Comparison of ENCODE assay signal across 20 cellular contexts in the genomic region with DNA sequence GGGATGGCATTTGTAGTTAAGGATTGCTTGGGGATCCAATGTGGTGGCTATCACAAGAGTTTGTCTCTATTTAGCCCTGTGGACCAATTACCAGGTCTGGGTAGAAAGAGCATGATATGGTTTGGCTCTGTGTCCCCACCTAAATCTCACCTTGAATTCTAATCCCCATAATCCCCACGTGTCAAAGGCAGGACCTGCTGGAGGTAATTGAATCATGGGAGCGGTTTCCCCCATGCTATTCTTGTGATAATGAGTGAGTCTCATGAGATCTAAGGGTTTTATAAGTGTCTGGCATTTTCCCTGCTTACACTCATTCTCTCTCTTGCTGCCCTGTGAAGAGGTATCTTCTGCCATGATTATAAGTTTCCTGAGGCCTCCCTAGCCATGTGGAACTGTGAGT.
DNase-seq lines count a peak whose midpoint lies in the region; ATAC-seq and TF ChIP-seq lines count a peak whose summit lies in the region.
"Had no signal": no experiment of that assay in that cellular context is flagged by ENCODE, and none has a peak within 500 bp of the region (broad histone marks: within the 10 kb centered on the region; RNA-seq: fewer than 3 reads in every experiment).

No MANE protein-coding gene starts in this region.

- H3K9me3 Mint-ChIP-seq in WTC11, result peaks cover 15% of the 10 kb centered on the region

- H3K4me1 ChIP-seq in mesendoderm (ENCODE audit: control insufficient read depth, low read depth, low read length), result peaks cover 6% of the 10 kb centered on the region
- H3K4me1 ChIP-seq: A549, HAP-1 had no signal

- H3K36me3 ChIP-seq in mesendoderm (ENCODE audit: control insufficient read depth, insufficient read depth, low read length), result no peaks in the 10 kb centered on the region
- H3K36me3 ChIP-seq: HAP-1 had no signal

- no peaks in the 10 kb centered on the region for H3K79me1 ChIP-seq in mesendoderm (ENCODE audit: low read length)

- CTCF ChIA-PET in WTC11 (lab: Charles Lee), result no interaction called here

- H3K27ac Mint-ChIP-seq in WTC11, result peak overlapping the region; percentile 55
- H3K27ac Mint-ChIP-seq: CD4-positive, alpha-beta T cell; IgD-negative memory B cell had no signal

- H3K27me3 ChIP-seq in mesendoderm (ENCODE audit: insufficient read depth, low read length, poor library complexity), result no peaks in the 10 kb centered on the region

- TF ChIP-seq CTCF in WTC11 (IDR thresholded peaks at IDR 0.05), result no peak

- H2BK120ac ChIP-seq in mesendoderm (ENCODE audit: low read depth, low read length), result no peak overlapping the region

- no peak overlapping the region for H2BK5ac ChIP-seq in mesendoderm (ENCODE audit: low read length)

- POLR2A ChIA-PET in WTC11 (lab: Charles Lee), result no interaction called here

- peak overlapping the region; percentile 16; the same call in 1 of the 2 replicates for H3K4me3 Mint-ChIP-seq in WTC11
- H3K4me3 Mint-ChIP-seq: CD4-positive, alpha-beta T cell had no signal

- H3K23ac ChIP-seq in mesendoderm (ENCODE audit: low read length), result no peak overlapping the region

- H3K79me2 ChIP-seq in mesendoderm (ENCODE audit: control insufficient read depth, insufficient read depth, low read length), result no peaks in the 10 kb centered on the region

- H3K4me2 ChIP-seq in mesendoderm (ENCODE audit: low read length), result no peak overlapping the region
- H3K4me2 ChIP-seq: A549 had no signal

- H2AK5ac ChIP-seq in mesendoderm (ENCODE audit: low read length), result no peak overlapping the region

- no peak overlapping the region for H3K4ac ChIP-seq in mesendoderm (ENCODE audit: low read depth, low read length)

- H3K27me3 Mint-ChIP-seq in WTC11 (ENCODE audit: low read depth), result peaks cover 8% of the 10 kb centered on the region
- H3K27me3 Mint-ChIP-seq: IgD-negative memory B cell had no signal

- no peak overlapping the region for H4K5ac ChIP-seq in mesendoderm (ENCODE audit: low read length)

- no peak overlapping the region for H3K18ac ChIP-seq in mesendoderm (ENCODE audit: low read length)

- ATAC-seq in WTC11, result peak; percentile 28
- ATAC-seq: A549, HepG2 had no signal

- no CpG with 5 or more reads among the region's 2 CpGs for WGBS in mesendoderm (ENCODE audit: extremely low coverage, insufficient coverage, low lambda C conversion rate)

- H3K56ac ChIP-seq in mesendoderm (ENCODE audit: low read length), result no peak overlapping the region

- no peak overlapping the region for H3K4me3 ChIP-seq in mesendoderm (ENCODE audit: low read length)
- H3K4me3 ChIP-seq: A549, HAP-1 had no signal

- H3K36me3 Mint-ChIP-seq in WTC11, result peaks cover 13% of the 10 kb centered on the region
- H3K36me3 Mint-ChIP-seq: IgD-negative memory B cell had no signal

- H3K27ac ChIP-seq in mesendoderm (ENCODE audit: low read depth, low read length), result no peak overlapping the region
- H3K27ac ChIP-seq: 22Rv1, A549, C4-2B, HL-60 had no signal

- H2BK15ac ChIP-seq in mesendoderm (replicated peaks; ENCODE audit: low read depth), result no peak overlapping the region

- peaks cover 47% of the 10 kb centered on the region for H3K4me1 Mint-ChIP-seq in WTC11
- H3K4me1 Mint-ChIP-seq: IgD-negative memory B cell had no signal

- peak; percentile 45 for DNase-seq in NCI-H82 (lab: John Stamatoyannopoulos, UW)
- DNase-seq in NCI-H82 treated with DMSO at 0.1 percent for 48 hours (lab: John Stamatoyannopoulos, UW; ENCODE audit: unreplicated experiment), result no peak
- DNase-seq in WTC11 (ENCODE audit: low spot score), result no peak
- peak; percentile 73 for DNase-seq in mesendoderm
- DNase-seq in activated naive CD4-positive, alpha-beta T cell treated with Interleukin-2 at 50 U/mL for 16 hours, result no peak
- no peak for DNase-seq in DMS153 (lab: John Stamatoyannopoulos, UW)
- DNase-seq in kidney tubule cell (ENCODE audit: low spot score), result no peak
- DNase-seq: AML-193; CD4-positive, alpha-beta T cell; DMS79 treated with DMSO at 0.1 percent for 48 hours; GF-D8; GOT3; KBM-7 had no signal

- H4K8ac ChIP-seq in mesendoderm (ENCODE audit: low read depth, low read length), result no peak overlapping the region

- H3K9ac ChIP-seq in mesendoderm (ENCODE audit: low read length), result no peak overlapping the region

TF ChIP-seq in WTC11, 78 proteins besides CTCF, POLR2A, EP300 and RAD21:
- TF ChIP-seq, protein P1, sequence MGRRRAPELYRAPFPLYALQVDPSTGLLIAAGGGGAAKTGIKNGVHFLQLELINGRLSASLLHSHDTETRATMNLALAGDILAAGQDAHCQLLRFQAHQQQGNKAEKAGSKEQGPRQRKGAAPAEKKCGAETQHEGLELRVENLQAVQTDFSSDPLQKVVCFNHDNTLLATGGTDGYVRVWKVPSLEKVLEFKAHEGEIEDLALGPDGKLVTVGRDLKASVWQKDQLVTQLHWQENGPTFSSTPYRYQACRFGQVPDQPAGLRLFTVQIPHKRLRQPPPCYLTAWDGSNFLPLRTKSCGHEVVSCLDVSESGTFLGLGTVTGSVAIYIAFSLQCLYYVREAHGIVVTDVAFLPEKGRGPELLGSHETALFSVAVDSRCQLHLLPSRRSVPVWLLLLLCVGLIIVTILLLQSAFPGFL (CRISPR knock-in tag; IDR thresholded peaks at IDR 0.05; ENCODE audit: borderline replicate concordance), result no peak
- TF ChIP-seq NFATC4 (CRISPR knock-in tag; IDR thresholded peaks at IDR 0.05) (no peak), TEAD1 (CRISPR knock-in tag; IDR thresholded peaks at IDR 0.05) (no peak), MYBL2 (CRISPR knock-in tag; IDR thresholded peaks at IDR 0.05) (no peak), RORB (CRISPR knock-in tag; IDR thresholded peaks at IDR 0.05) (no peak), NR2C2 (CRISPR knock-in tag; IDR thresholded peaks at IDR 0.05) (no peak)
- TF ChIP-seq, protein P2, sequence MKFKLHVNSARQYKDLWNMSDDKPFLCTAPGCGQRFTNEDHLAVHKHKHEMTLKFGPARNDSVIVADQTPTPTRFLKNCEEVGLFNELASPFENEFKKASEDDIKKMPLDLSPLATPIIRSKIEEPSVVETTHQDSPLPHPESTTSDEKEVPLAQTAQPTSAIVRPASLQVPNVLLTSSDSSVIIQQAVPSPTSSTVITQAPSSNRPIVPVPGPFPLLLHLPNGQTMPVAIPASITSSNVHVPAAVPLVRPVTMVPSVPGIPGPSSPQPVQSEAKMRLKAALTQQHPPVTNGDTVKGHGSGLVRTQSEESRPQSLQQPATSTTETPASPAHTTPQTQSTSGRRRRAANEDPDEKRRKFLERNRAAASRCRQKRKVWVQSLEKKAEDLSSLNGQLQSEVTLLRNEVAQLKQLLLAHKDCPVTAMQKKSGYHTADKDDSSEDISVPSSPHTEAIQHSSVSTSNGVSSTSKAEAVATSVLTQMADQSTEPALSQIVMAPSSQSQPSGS (CRISPR knock-in tag; IDR thresholded peaks at IDR 0.05; ENCODE audit: borderline replicate concordance, low read depth), result no peak
- TF ChIP-seq, protein P3, sequence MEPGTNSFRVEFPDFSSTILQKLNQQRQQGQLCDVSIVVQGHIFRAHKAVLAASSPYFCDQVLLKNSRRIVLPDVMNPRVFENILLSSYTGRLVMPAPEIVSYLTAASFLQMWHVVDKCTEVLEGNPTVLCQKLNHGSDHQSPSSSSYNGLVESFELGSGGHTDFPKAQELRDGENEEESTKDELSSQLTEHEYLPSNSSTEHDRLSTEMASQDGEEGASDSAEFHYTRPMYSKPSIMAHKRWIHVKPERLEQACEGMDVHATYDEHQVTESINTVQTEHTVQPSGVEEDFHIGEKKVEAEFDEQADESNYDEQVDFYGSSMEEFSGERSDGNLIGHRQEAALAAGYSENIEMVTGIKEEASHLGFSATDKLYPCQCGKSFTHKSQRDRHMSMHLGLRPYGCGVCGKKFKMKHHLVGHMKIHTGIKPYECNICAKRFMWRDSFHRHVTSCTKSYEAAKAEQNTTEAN (CRISPR knock-in tag; IDR thresholded peaks at IDR 0.05), result no peak
TF ChIP-seq in WTC11: peak in this region for 0.

Comparison
In these comparisons a context has a peak if more than half of its experiments do, and no peak if none do; other contexts are left out.
1. DNase-seq: peak in NCI-H82 (single experiment) and mesendoderm (single experiment); none in NCI-H82 treated with DMSO at 0.1 percent for 48 hours (single experiment), WTC11 (single experiment), activated naive CD4-positive, alpha-beta T cell treated with Interleukin-2 at 50 U/mL for 16 hours (single experiment), DMS153 (single experiment) and kidney tubule cell (single experiment).